ENCODE assay signal across 16 cellular contexts in genomic region chr14:50607181-50607580, GRCh38. TPM values are rescaled to one million over a fixed set of nuclear protein-coding genes. Genes with fewer than 3 reads are reported as not detected.
DNase-seq lines count a peak whose midpoint lies in the region; ATAC-seq and TF ChIP-seq lines count a peak whose summit lies in the region.
"Had no signal": no experiment of that assay in that cellular context is flagged by ENCODE, and none has a peak within 500 bp of the region (broad histone marks: within the 10 kb centered on the region; RNA-seq: fewer than 3 reads in every experiment).

No MANE protein-coding gene starts in this region.

- no peak overlapping the region for H3K4me3 ChIP-seq in foreskin fibroblast (ENCODE audit: low read depth in 1 of 2, low read length in 2 of 2)
- H3K4me3 ChIP-seq: cardiac muscle cell, left ventricle myocardium inferior, right lobe of liver had no signal

- H3K27me3 Mint-ChIP-seq in activated CD8-positive, alpha-beta memory T cell treated with anti-CD3 and anti-CD28 coated beads, Interleukin-2, amount 10 ng/mL, durations not matched to agents 7 days and 5 days = peaks cover 12% of the 10 kb centered on the region
- H3K27me3 Mint-ChIP-seq in activated T-cell treated with anti-CD3 and anti-CD28 coated beads, Interleukin-2, amount 50 U/mL, for 24 hours = no peaks in the 10 kb centered on the region

- H3K4me1 Mint-ChIP-seq in activated CD8-positive, alpha-beta memory T cell treated with anti-CD3 and anti-CD28 coated beads, Interleukin-2, amount 10 ng/mL, durations not matched to agents 7 days and 5 days = peaks cover 5% of the 10 kb centered on the region
- H3K4me1 Mint-ChIP-seq in activated T-cell treated with anti-CD3 and anti-CD28 coated beads, Interleukin-2, amount 50 U/mL, for 24 hours (ENCODE audit: low read depth) = peaks cover 6% of the 10 kb centered on the region

- no peaks in the 10 kb centered on the region for H3K9me3 Mint-ChIP-seq in activated CD8-positive, alpha-beta memory T cell treated with anti-CD3 and anti-CD28 coated beads, Interleukin-2, amount 10 ng/mL, durations not matched to agents 7 days and 5 days (ENCODE audit: low read depth)
- no peaks in the 10 kb centered on the region for H3K9me3 Mint-ChIP-seq in activated T-cell treated with anti-CD3 and anti-CD28 coated beads, Interleukin-2, amount 50 U/mL, for 24 hours
- H3K9me3 Mint-ChIP-seq: natural killer cell treated with Interleukin-12 subunit alpha and Interleukin-12 subunit beta and Interleukin-15 and Interleukin-18, amount 100 ng/mL, for 72 hours had no signal

- peak; percentile 58 for DNase-seq in activated CD8-positive, alpha-beta memory T cell treated with anti-CD3 and anti-CD28 coated beads, Interleukin-2, amount 50 U/mL, for 48 hours
- DNase-seq in activated CD8-positive, alpha-beta memory T cell treated with anti-CD3 and anti-CD28 coated beads, Interleukin-2, amount 10 ng/mL, durations not matched to agents 7 days and 5 days = no peak
- peak; percentile 38 for DNase-seq in activated T-cell treated with anti-CD3 and anti-CD28 coated beads, Interleukin-2, amount 50 U/mL, for 24 hours
- DNase-seq in foreskin fibroblast = peak; percentile 47 to 63
- peak; percentile 26 to 45 for DNase-seq in stimulated activated CD8-positive, alpha-beta memory T cell treated with anti-CD3 and anti-CD28 coated beads, Interleukin-2, amount 100 ng/mL, for 48 hours (ENCODE audit: low read depth in 2 of 2)
- no peak for DNase-seq in SHP77 treated with DMSO at 0.1 percent for 48 hours (lab: John Stamatoyannopoulos, UW)
- DNase-seq in OCI-M1 (lab: John Stamatoyannopoulos, UW) = no peak
- DNase-seq in islet precursor cell = no peak
- DNase-seq: hypothalamus, left ventricle myocardium inferior, NCI-H1417, NCI-H510A, right lobe of liver, T1000 had no signal

- no peak for TF ChIP-seq CTCF in foreskin fibroblast (IDR thresholded peaks at IDR 0.05; ENCODE audit: low read depth, low read length)

- no peaks in the 10 kb centered on the region for H3K36me3 Mint-ChIP-seq in activated CD8-positive, alpha-beta memory T cell treated with anti-CD3 and anti-CD28 coated beads, Interleukin-2, amount 10 ng/mL, durations not matched to agents 7 days and 5 days
- no peaks in the 10 kb centered on the region for H3K36me3 Mint-ChIP-seq in activated T-cell treated with anti-CD3 and anti-CD28 coated beads, Interleukin-2, amount 50 U/mL, for 24 hours (ENCODE audit: low read depth)
- H3K36me3 Mint-ChIP-seq: natural killer cell treated with Interleukin-12 subunit alpha and Interleukin-12 subunit beta and Interleukin-15 and Interleukin-18, amount 100 ng/mL, for 72 hours had no signal

- no peak overlapping the region for H3K27ac Mint-ChIP-seq in activated CD8-positive, alpha-beta memory T cell treated with anti-CD3 and anti-CD28 coated beads, Interleukin-2, amount 10 ng/mL, durations not matched to agents 7 days and 5 days
- H3K27ac Mint-ChIP-seq in activated T-cell treated with anti-CD3 and anti-CD28 coated beads, Interleukin-2, amount 50 U/mL, for 24 hours = no peak overlapping the region
- H3K27ac Mint-ChIP-seq: natural killer cell treated with Interleukin-12 subunit alpha and Interleukin-12 subunit beta and Interleukin-15 and Interleukin-18, amount 100 ng/mL, for 72 hours had no signal

- no peak overlapping the region for H3K4me3 Mint-ChIP-seq in activated CD8-positive, alpha-beta memory T cell treated with anti-CD3 and anti-CD28 coated beads, Interleukin-2, amount 10 ng/mL, durations not matched to agents 7 days and 5 days
- H3K4me3 Mint-ChIP-seq in activated T-cell treated with anti-CD3 and anti-CD28 coated beads, Interleukin-2, amount 50 U/mL, for 24 hours = no peak overlapping the region
- H3K4me3 Mint-ChIP-seq: natural killer cell treated with Interleukin-12 subunit alpha and Interleukin-12 subunit beta and Interleukin-15 and Interleukin-18, amount 100 ng/mL, for 72 hours had no signal

- no peak for ATAC-seq in activated CD8-positive, alpha-beta memory T cell treated with anti-CD3 and anti-CD28 coated beads, Interleukin-2, amount 10 ng/mL, durations not matched to agents 7 days and 5 days
- ATAC-seq: natural killer cell treated with Interleukin-12 subunit alpha and Interleukin-12 subunit beta and Interleukin-15 and Interleukin-18, amount 100 ng/mL, for 72 hours; right lobe of liver had no signal

- CTCF ChIA-PET in activated CD8-positive, alpha-beta memory T cell treated with anti-CD3 and anti-CD28 coated beads, Interleukin-2, amount 10 ng/mL, durations not matched to agents 7 days and 5 days (lab: Charles Lee) = interaction anchor here (1.5 to 2.9 kb wide), 3 partner anchors 9 to 253 kb away, joined by 6 to 11 read pairs (median 6); no protein-coding TSS in a partner anchor

RNA-seq across cellular contexts. Expression of gene ATL1, which starts 47.2 kb away (rescaled TPM):
- 1 to 10 TPM; 1.3 to 2.2 TPM for total RNA-seq in activated CD8-positive, alpha-beta memory T cell treated with anti-CD3 and anti-CD28 coated beads, Interleukin-2, amount 10 ng/mL, durations not matched to agents 7 days and 5 days

Comparison
In these comparisons a context has a peak if more than half of its experiments do, and no peak if none do; other contexts are left out.
1. DNase-seq: peak in activated CD8-positive, alpha-beta memory T cell treated with anti-CD3 and anti-CD28 coated beads, Interleukin-2, amount 50 U/mL, for 48 hours (single experiment), activated T-cell treated with anti-CD3 and anti-CD28 coated beads, Interleukin-2, amount 50 U/mL, for 24 hours (single experiment), foreskin fibroblast (2 of 2) and stimulated activated CD8-positive, alpha-beta memory T cell treated with anti-CD3 and anti-CD28 coated beads, Interleukin-2, amount 100 ng/mL, for 48 hours (2 of 2); none in activated CD8-positive, alpha-beta memory T cell treated with anti-CD3 and anti-CD28 coated beads, Interleukin-2, amount 10 ng/mL, durations not matched to agents 7 days and 5 days (single experiment), SHP77 treated with DMSO at 0.1 percent for 48 hours (single experiment), OCI-M1 (single experiment) and islet precursor cell (single experiment).